ENCODE assay signal across 8 cellular contexts in the genomic region with DNA sequence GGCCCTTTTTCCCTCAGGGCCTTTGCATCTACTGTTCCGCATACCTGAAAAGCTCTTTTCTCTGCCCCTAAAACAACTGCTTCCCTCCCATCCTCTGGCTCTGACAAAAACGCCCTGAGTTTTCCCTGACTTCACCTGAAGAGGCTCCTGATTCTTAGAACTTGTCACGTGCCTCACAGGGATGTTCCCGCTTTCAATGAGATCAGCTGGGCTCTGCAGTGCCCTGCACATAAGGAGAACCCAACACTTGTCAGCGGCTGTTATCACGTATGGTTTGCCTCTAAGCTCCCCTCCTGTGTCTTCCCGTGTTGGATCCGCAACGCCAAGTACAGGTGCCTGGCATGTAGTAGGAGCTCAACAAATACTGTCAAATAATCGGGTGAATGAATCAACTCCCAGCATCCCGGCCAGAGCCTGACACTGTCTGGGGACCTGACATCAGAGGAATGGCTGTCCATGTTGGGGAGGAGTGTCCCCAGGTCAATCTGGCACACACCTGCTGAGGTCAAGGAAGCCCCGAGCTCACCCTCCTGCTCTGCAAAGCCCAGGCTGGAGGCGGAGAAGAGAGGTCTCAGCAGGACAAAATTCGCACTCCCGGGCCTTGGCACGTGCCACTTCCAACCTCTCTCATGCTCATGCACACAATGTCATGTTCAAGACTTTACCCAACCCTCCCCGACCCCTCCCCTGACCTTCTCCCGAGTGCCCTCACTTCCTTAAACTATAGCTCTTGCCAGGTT. TPM values are rescaled to one million over a fixed set of nuclear protein-coding genes. Genes with fewer than 3 reads are reported as not detected.
A peak's percentile ranks its signal among the peaks of the same experiment; 100 is the strongest.
DNase-seq lines count a peak whose midpoint lies in the region; ATAC-seq and TF ChIP-seq lines count a peak whose summit lies in the region.

No MANE protein-coding gene starts in this region.

- H3K9ac ChIP-seq in iPS-20b (ENCODE audit: low read depth, low read length), result no peak overlapping the region

- peak; percentile 65 for DNase-seq in activated CD4-positive, alpha-beta T cell treated with anti-CD3 and anti-CD28 coated beads, Interleukin-2, amount 10 ng/mL, durations not matched to agents 24 days and 14 days
- no peak for DNase-seq in activated CD4-positive, alpha-beta T cell treated with anti-CD3 and anti-CD28 coated beads for 4 hours
- DNase-seq in activated CD4-positive, alpha-beta memory T cell treated with anti-CD3 and anti-CD28 coated beads for 36 hours, result no peak
- no peak for DNase-seq in thoracic aorta (ENCODE audit: low spot score)
- DNase-seq in NCI-H2081 treated with DMSO at 0.1 percent for 48 hours (lab: John Stamatoyannopoulos, UW), result no peak
- DNase-seq in effector memory CD4-positive, alpha-beta T cell, result no peak
- DNase-seq in NK-92 treated with Interleukin-12 subunit alpha and Interleukin-12 subunit beta, amount 100 ng/mL, for 24 hours (lab: John Stamatoyannopoulos, UW), result no peak

- no peak for TF ChIP-seq CTCF in thoracic aorta (IDR thresholded peaks at IDR 0.05)

- peak overlapping the region; percentile 83 for H3K27ac Mint-ChIP-seq in activated CD4-positive, alpha-beta T cell treated with anti-CD3 and anti-CD28 coated beads, Interleukin-2, amount 10 ng/mL, durations not matched to agents 24 days and 14 days
- peak overlapping the region; percentile 59 for H3K27ac Mint-ChIP-seq in activated CD4-positive, alpha-beta memory T cell treated with anti-CD3 and anti-CD28 coated beads for 36 hours

- H3K4me3 Mint-ChIP-seq in activated CD4-positive, alpha-beta T cell treated with anti-CD3 and anti-CD28 coated beads, Interleukin-2, amount 10 ng/mL, durations not matched to agents 24 days and 14 days, result peak overlapping the region; percentile 70
- peak overlapping the region; percentile 25 for H3K4me3 Mint-ChIP-seq in activated CD4-positive, alpha-beta memory T cell treated with anti-CD3 and anti-CD28 coated beads for 36 hours

- H3K27me3 ChIP-seq in iPS-20b (ENCODE audit: insufficient read depth, low read length) (peaks cover 31% of the 10 kb centered on the region), thoracic aorta (replicated peaks; ENCODE audit: insufficient read depth) (no peaks in the 10 kb centered on the region)
- H3K27me3 ChIP-seq in effector memory CD4-positive, alpha-beta T cell (replicated peaks; ENCODE audit: control insufficient read depth, insufficient read depth, low read length, poor library complexity, severe bottlenecking), result no peaks in the 10 kb centered on the region

- H3K4me3 ChIP-seq in iPS-20b (ENCODE audit: low read length) (peak overlapping the region; percentile 70; the same call in 1 of the 2 replicates), thoracic aorta (peak overlapping the region; percentile 63)
- no peak overlapping the region for H3K4me3 ChIP-seq in effector memory CD4-positive, alpha-beta T cell (ENCODE audit: insufficient read depth, low read depth, low read length, poor library complexity, severe bottlenecking)

- POLR2A ChIA-PET in activated CD4-positive, alpha-beta memory T cell treated with anti-CD3 and anti-CD28 coated beads for 36 hours (lab: Charles Lee), result interaction anchor here (0.6 to 3.2 kb wide), 6 partner anchors 8 to 81 kb away, joined by 3 to 22 read pairs (median 6); no protein-coding TSS in a partner anchor

- H3K9me3 ChIP-seq in iPS-20b (ENCODE audit: insufficient read depth, low read depth, low read length) (no peaks in the 10 kb centered on the region), thoracic aorta (no peaks in the 10 kb centered on the region)
- H3K9me3 ChIP-seq in effector memory CD4-positive, alpha-beta T cell (ENCODE audit: control insufficient read depth, low read length), result no peaks in the 10 kb centered on the region

- ATAC-seq in thoracic aorta (ENCODE audit: insufficient number of reproducible peaks, low FRiP score, low read depth), result no peak

- H3K36me3 Mint-ChIP-seq in activated CD4-positive, alpha-beta T cell treated with anti-CD3 and anti-CD28 coated beads, Interleukin-2, amount 10 ng/mL, durations not matched to agents 24 days and 14 days (ENCODE audit: low read depth), result peaks cover 10% of the 10 kb centered on the region
- peaks cover 4% of the 10 kb centered on the region for H3K36me3 Mint-ChIP-seq in activated CD4-positive, alpha-beta memory T cell treated with anti-CD3 and anti-CD28 coated beads for 36 hours

- peaks cover 2% of the 10 kb centered on the region; the same call in 1 of the 2 replicates for H3K4me1 ChIP-seq in iPS-20b (ENCODE audit: insufficient read depth, low read length)
- H3K4me1 ChIP-seq in thoracic aorta (ENCODE audit: control insufficient read depth in 1 of 2, low read depth in 2 of 2), result peaks cover 7 to 38% of the 10 kb centered on the region in 2 donors
- peaks cover 25% of the 10 kb centered on the region for H3K4me1 ChIP-seq in effector memory CD4-positive, alpha-beta T cell (ENCODE audit: control insufficient read depth, insufficient read depth, low read length, poor library complexity, severe bottlenecking)

- H3K27ac ChIP-seq in iPS-20b (ENCODE audit: low read length) (no peak overlapping the region), thoracic aorta (peak overlapping the region in 1 of 2 donors; percentile 43)
- H3K27ac ChIP-seq in effector memory CD4-positive, alpha-beta T cell (ENCODE audit: insufficient read depth, low read length, poor library complexity, severe bottlenecking), result no peak overlapping the region

- intact Hi-C loops in activated CD4-positive, alpha-beta T cell treated with anti-CD3 and anti-CD28 coated beads, Interleukin-2, amount 10 ng/mL, durations not matched to agents 24 days and 14 days (cut with micrococcal nuclease), result loop anchor here (1.0 to 10.0 kb wide), 3 partner anchors 21 to 1607 kb away; no protein-coding TSS in a partner anchor
- intact Hi-C loops in activated CD4-positive, alpha-beta memory T cell treated with anti-CD3 and anti-CD28 coated beads for 36 hours (cut with micrococcal nuclease), result loop anchor here (1.0 to 5.0 kb wide), 2 partner anchors 55 to 120 kb away; no protein-coding TSS in a partner anchor

- H3K27me3 Mint-ChIP-seq in activated CD4-positive, alpha-beta T cell treated with anti-CD3 and anti-CD28 coated beads, Interleukin-2, amount 10 ng/mL, durations not matched to agents 24 days and 14 days, result no peaks in the 10 kb centered on the region
- no peaks in the 10 kb centered on the region for H3K27me3 Mint-ChIP-seq in activated CD4-positive, alpha-beta memory T cell treated with anti-CD3 and anti-CD28 coated beads for 36 hours

- H3K4me1 Mint-ChIP-seq in activated CD4-positive, alpha-beta T cell treated with anti-CD3 and anti-CD28 coated beads, Interleukin-2, amount 10 ng/mL, durations not matched to agents 24 days and 14 days, result peaks cover 45% of the 10 kb centered on the region
- H3K4me1 Mint-ChIP-seq in activated CD4-positive, alpha-beta memory T cell treated with anti-CD3 and anti-CD28 coated beads for 36 hours (ENCODE audit: low read depth), result peaks cover 46% of the 10 kb centered on the region

- CTCF ChIA-PET in activated CD4-positive, alpha-beta memory T cell treated with anti-CD3 and anti-CD28 coated beads for 36 hours (lab: Charles Lee), result interaction anchor here (0.6 to 4.9 kb wide), 29 partner anchors 10 to 209 kb away, joined by 3 to 150 read pairs (median 5); a partner anchor contains a TSS

- H3K36me3 ChIP-seq in iPS-20b (ENCODE audit: insufficient read depth, low read depth, low read length), result peaks cover 3% of the 10 kb centered on the region; the same call in 1 of the 2 replicates
- H3K36me3 ChIP-seq in thoracic aorta, result no peaks in the 10 kb centered on the region
- peaks cover 2% of the 10 kb centered on the region for H3K36me3 ChIP-seq in effector memory CD4-positive, alpha-beta T cell (ENCODE audit: control insufficient read depth, insufficient read depth, low read length)

- H3K9me3 Mint-ChIP-seq in activated CD4-positive, alpha-beta T cell treated with anti-CD3 and anti-CD28 coated beads, Interleukin-2, amount 10 ng/mL, durations not matched to agents 24 days and 14 days, result no peaks in the 10 kb centered on the region
- H3K9me3 Mint-ChIP-seq in activated CD4-positive, alpha-beta memory T cell treated with anti-CD3 and anti-CD28 coated beads for 36 hours, result no peaks in the 10 kb centered on the region

RNA-seq across cellular contexts. Expression of a gene that starts 4.2 kb away (rescaled TPM):
- 244 and 248 TPM in 2 replicates for total RNA-seq in activated CD4-positive, alpha-beta T cell treated with anti-CD3 and anti-CD28 coated beads, Interleukin-2, amount 10 ng/mL, durations not matched to agents 24 days and 14 days
- 100 to 1,000 TPM; 273 to 279 TPM for total RNA-seq in activated CD4-positive, alpha-beta memory T cell treated with anti-CD3 and anti-CD28 coated beads for 36 hours
- total RNA-seq in thoracic aorta, result 10 to 100 TPM; 72.8 to 85.2 TPM

RNA-seq across cellular contexts. Expression of a gene that starts 27.0 kb away (rescaled TPM):
- total RNA-seq in activated CD4-positive, alpha-beta T cell treated with anti-CD3 and anti-CD28 coated beads, Interleukin-2, amount 10 ng/mL, durations not matched to agents 24 days and 14 days, result 114 and 124 TPM in 2 replicates
- total RNA-seq in activated CD4-positive, alpha-beta memory T cell treated with anti-CD3 and anti-CD28 coated beads for 36 hours, result 10 to 100 TPM; 85.9 to 89.4 TPM
- total RNA-seq in thoracic aorta, result 100 to 1,000 TPM in 1 of 2 donors, 10 to 100 TPM in 1; 66.6 to 101 TPM

RNA-seq across cellular contexts. Expression of a gene that starts 41.2 kb away (rescaled TPM):
- 7.1 and 8.1 TPM in 2 replicates for total RNA-seq in activated CD4-positive, alpha-beta T cell treated with anti-CD3 and anti-CD28 coated beads, Interleukin-2, amount 10 ng/mL, durations not matched to agents 24 days and 14 days
- total RNA-seq in activated CD4-positive, alpha-beta memory T cell treated with anti-CD3 and anti-CD28 coated beads for 36 hours, result 10 to 100 TPM; 14.9 to 19.4 TPM
- total RNA-seq in thoracic aorta, result 10 to 100 TPM; 39.4 to 59.0 TPM
